27 cellular contexts compared by ENCODE assay signal in the genomic region with DNA sequence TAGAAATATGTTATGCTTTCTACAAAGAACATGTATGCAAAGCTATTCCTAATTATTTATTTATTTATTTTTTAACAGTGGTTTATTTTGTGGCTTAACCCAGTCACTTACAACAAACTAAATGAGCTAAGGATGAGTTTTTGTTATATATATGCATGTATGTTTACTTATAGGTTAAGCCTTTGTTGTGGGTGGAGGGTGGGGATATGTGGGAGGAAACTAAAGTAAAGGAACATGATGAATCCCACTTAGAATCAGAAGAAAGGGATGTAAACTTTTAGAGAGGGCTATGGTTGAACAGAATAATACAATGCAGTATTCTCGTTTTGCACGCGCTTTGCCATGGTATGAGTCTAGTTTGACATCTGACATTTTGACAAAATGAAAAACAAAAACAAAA.
"Had no signal": no experiment of that assay in that cellular context is flagged by ENCODE, and none has a peak within 500 bp of the region (broad histone marks: within the 10 kb centered on the region; RNA-seq: fewer than 3 reads in every experiment).

No MANE protein-coding gene starts in this region.

- H3K4me3 ChIP-seq: psoas muscle, right lobe of liver, sigmoid colon, suprapubic skin, testis, tibial artery, transverse colon, upper lobe of right lung, uterus had no signal

- H3K4me1 ChIP-seq: parathyroid adenoma, right lobe of liver, testis, upper lobe of right lung, uterus had no signal

- H3K27ac ChIP-seq: neutrophil, parathyroid adenoma, psoas muscle, right lobe of liver, sigmoid colon, suprapubic skin, testis, tibial artery, transverse colon, upper lobe of right lung, uterus had no signal

- H3K79me2 ChIP-seq: parathyroid adenoma had no signal

- H3K36me3 ChIP-seq: neutrophil, right lobe of liver, sigmoid colon, suprapubic skin, tibial artery, transverse colon, upper lobe of right lung, uterus had no signal

- DNase-seq: naive thymus-derived CD8-positive, alpha-beta T cell; nephron progenitor cell; nucleus accumbens; posterior cingulate gyrus; psoas muscle; right lobe of liver; sigmoid colon; small intestine; stimulated activated CD4-positive, alpha-beta T cell treated with anti-CD3 and anti-CD28 coated beads, Interleukin-15, amount 100 ng/mL, for 24 hours; stimulated activated CD4-positive, alpha-beta T cell treated with anti-CD3 and anti-CD28 coated beads, Interleukin-2, amount 100 ng/mL, for 24 hours; stimulated activated CD4-positive, alpha-beta T cell treated with anti-CD3 and anti-CD28 coated beads, Interleukin-2, amount 100 ng/mL, for 48 hours; stimulated activated CD4-positive, alpha-beta T cell treated with anti-CD3 and anti-CD28 coated beads, Interleukin-4, amount 100 ng/mL, for 24 hours; stimulated activated naive CD4-positive, alpha-beta T cell; stimulated activated naive CD8-positive, alpha-beta T cell treated with anti-CD3 and anti-CD28 coated beads, Interleukin-15, amount 100 ng/mL, for 72 hours; stimulated activated naive CD8-positive, alpha-beta T cell treated with anti-CD3 and anti-CD28 coated beads, Interleukin-15, Interleukin-2, amounts not matched to agents 100 U/mL and 50 U/mL, for 24 hours; substantia nigra; testis; tibial artery; transverse colon; upper lobe of right lung; uterus had no signal

- H3K9ac ChIP-seq: parathyroid adenoma had no signal

- H2AFZ ChIP-seq: parathyroid adenoma had no signal

- ATAC-seq: naive thymus-derived CD8-positive, alpha-beta T cell; natural killer cell treated with Interleukin-12 subunit alpha and Interleukin-12 subunit beta and Interleukin-15 and Interleukin-18, amount 100 ng/mL, for 72 hours; psoas muscle; right cardiac atrium; right lobe of liver; stimulated activated effector memory CD8-positive, alpha-beta T cell treated with anti-CD3 and anti-CD28 coated beads, Interleukin-12 subunit alpha, Interleukin-12 subunit beta, amount 100 ng/mL, for 72 hours; stimulated activated naive CD8-positive, alpha-beta T cell treated with anti-CD3 and anti-CD28 coated beads, Interleukin-15, amount 100 ng/mL, for 72 hours; stimulated activated naive CD8-positive, alpha-beta T cell treated with anti-CD3 and anti-CD28 coated beads, Interleukin-15, Interleukin-2, amounts not matched to agents 100 U/mL and 50 U/mL, for 24 hours; upper lobe of right lung had no signal

- H3K9me3 ChIP-seq: neutrophil, psoas muscle, right lobe of liver, sigmoid colon, suprapubic skin, testis, tibial artery, transverse colon, upper lobe of right lung, uterus had no signal

- H3K27me3 ChIP-seq: neutrophil, right lobe of liver, sigmoid colon, suprapubic skin, testis, tibial artery, transverse colon, upper lobe of right lung, uterus had no signal
